In genomic region chr12:93602897-93603668, GRCh38 we compare ENCODE assay signal across 1 cellular context.
TF ChIP-seq lines count a peak whose summit lies in the region.

No MANE protein-coding gene starts in this region.

TF ChIP-seq in IMR-90, 13 proteins besides CTCF, POLR2A, EP300 and RAD21:
- TF ChIP-seq RCOR1 (IDR thresholded peaks at IDR 0.05; ENCODE audit: insufficient replicate concordance, low read length) (no peak), SMC3 (IDR thresholded peaks at IDR 0.05; ENCODE audit: low read depth, low read length) (no peak), FOS (IDR thresholded peaks at IDR 0.05; ENCODE audit: low read depth, low read length) (no peak), MXI1 (IDR thresholded peaks at IDR 0.05; ENCODE audit: borderline replicate concordance, low read depth, low read length) (no peak)
- TF ChIP-seq, protein P1, sequence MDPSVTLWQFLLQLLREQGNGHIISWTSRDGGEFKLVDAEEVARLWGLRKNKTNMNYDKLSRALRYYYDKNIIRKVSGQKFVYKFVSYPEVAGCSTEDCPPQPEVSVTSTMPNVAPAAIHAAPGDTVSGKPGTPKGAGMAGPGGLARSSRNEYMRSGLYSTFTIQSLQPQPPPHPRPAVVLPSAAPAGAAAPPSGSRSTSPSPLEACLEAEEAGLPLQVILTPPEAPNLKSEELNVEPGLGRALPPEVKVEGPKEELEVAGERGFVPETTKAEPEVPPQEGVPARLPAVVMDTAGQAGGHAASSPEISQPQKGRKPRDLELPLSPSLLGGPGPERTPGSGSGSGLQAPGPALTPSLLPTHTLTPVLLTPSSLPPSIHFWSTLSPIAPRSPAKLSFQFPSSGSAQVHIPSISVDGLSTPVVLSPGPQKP (IDR thresholded peaks at IDR 0.05; ENCODE audit: borderline replicate concordance, low read depth, low read length) = no peak
- TF ChIP-seq, protein P2, sequence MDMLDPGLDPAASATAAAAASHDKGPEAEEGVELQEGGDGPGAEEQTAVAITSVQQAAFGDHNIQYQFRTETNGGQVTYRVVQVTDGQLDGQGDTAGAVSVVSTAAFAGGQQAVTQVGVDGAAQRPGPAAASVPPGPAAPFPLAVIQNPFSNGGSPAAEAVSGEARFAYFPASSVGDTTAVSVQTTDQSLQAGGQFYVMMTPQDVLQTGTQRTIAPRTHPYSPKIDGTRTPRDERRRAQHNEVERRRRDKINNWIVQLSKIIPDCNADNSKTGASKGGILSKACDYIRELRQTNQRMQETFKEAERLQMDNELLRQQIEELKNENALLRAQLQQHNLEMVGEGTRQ (IDR thresholded peaks at IDR 0.05; ENCODE audit: low read depth, low read length) = no peak
